ENCODE assay signal across 22 cellular contexts in genomic region chr6:170535002-170535401, GRCh38.
"Had no signal": no experiment of that assay in that cellular context is flagged by ENCODE, and none has a peak within 500 bp of the region (broad histone marks: within the 10 kb centered on the region; RNA-seq: fewer than 3 reads in every experiment).

No MANE protein-coding gene starts in this region.

- ATAC-seq: esophagus mucosa; heart left ventricle; stimulated activated effector memory CD8-positive, alpha-beta T cell treated with anti-CD3 and anti-CD28 coated beads, Interleukin-12 subunit alpha, Interleukin-12 subunit beta, amount 100 ng/mL, for 72 hours; stimulated activated naive CD8-positive, alpha-beta T cell treated with anti-CD3 and anti-CD28 coated beads, Interleukin-15, Interleukin-2, amounts not matched to agents 100 U/mL and 50 U/mL, for 24 hours had no signal

- H3K27ac ChIP-seq: coronary artery, heart left ventricle, left ventricle myocardium inferior, pancreas, testis, transverse colon had no signal

- H3K9me3 ChIP-seq: heart left ventricle, left ventricle myocardium inferior, pancreas, testis, transverse colon had no signal

- H3K4me3 Mint-ChIP-seq: endodermal cell; naive B cell; nephron; stimulated activated effector memory CD8-positive, alpha-beta T cell treated with anti-CD3 and anti-CD28 coated beads, Interleukin-12 subunit alpha, Interleukin-12 subunit beta, amount 100 ng/mL, for 72 hours had no signal

- H3K4me3 ChIP-seq: coronary artery, heart left ventricle, left ventricle myocardium inferior, lung, pancreas, testis, transverse colon had no signal

- H3K27me3 ChIP-seq: heart left ventricle, pancreas, testis, transverse colon had no signal

- DNase-seq: effector CD4-positive, alpha-beta T cell; endodermal cell; heart left ventricle; islet precursor cell; left ventricle myocardium inferior; mesenchymal stem cell; midbrain; naive B cell; occipital lobe; pancreas; right cardiac atrium; stimulated activated CD4-positive, alpha-beta T cell treated with anti-CD3 and anti-CD28 coated beads, Interleukin-4, amount 100 ng/mL, for 1 hour; stimulated activated CD8-positive, alpha-beta memory T cell treated with anti-CD3 and anti-CD28 coated beads, Interleukin-4, amount 100 ng/mL, for 48 hours; stimulated activated naive CD8-positive, alpha-beta T cell treated with anti-CD3 and anti-CD28 coated beads, Interleukin-15, Interleukin-2, amounts not matched to agents 100 U/mL and 50 U/mL, for 24 hours; testis; transverse colon had no signal

- H3K9me3 Mint-ChIP-seq: endodermal cell; naive B cell; nephron; stimulated activated effector memory CD8-positive, alpha-beta T cell treated with anti-CD3 and anti-CD28 coated beads, Interleukin-12 subunit alpha, Interleukin-12 subunit beta, amount 100 ng/mL, for 72 hours had no signal

- H3K27ac Mint-ChIP-seq: endodermal cell; nephron; stimulated activated effector memory CD8-positive, alpha-beta T cell treated with anti-CD3 and anti-CD28 coated beads, Interleukin-12 subunit alpha, Interleukin-12 subunit beta, amount 100 ng/mL, for 72 hours had no signal

- H3K27me3 Mint-ChIP-seq: naive B cell, progenitor cell of endocrine pancreas had no signal

- H3K4me1 ChIP-seq: testis, transverse colon had no signal
